In the genomic region with DNA sequence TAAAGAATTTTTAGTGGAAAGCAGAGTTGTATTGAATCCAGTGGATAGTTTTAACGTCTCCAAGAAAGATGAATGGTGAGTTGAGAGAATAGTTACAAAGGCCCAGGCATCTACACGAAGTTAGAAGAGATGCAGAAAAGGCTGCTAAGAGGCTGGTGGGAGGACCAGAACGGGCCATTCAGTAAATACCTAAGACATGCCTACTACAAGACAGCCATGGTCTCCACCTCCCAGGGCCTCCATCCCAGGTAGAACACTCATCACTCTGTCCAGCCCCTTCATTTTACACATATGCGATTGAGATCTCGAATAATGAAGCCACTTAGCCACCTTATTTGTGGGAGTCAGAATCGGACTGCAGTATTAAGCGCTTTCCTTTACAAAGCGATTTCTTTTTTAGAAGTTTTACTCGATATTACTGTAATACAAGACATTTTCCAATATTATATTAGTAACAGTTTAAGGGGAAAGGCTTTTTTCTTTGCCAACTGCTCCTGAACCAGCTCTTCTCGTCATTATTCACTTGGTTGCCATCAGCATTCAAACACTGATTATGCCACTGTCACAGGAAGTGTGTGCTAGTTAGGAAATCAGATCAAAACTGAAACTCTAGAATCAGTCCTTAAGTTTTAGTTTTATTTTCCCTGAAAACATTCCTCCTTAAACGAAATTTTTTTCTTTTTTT, we compare ENCODE assay signal across 8 cellular contexts. TPM values are rescaled to one million over a fixed set of nuclear protein-coding genes. Genes with fewer than 3 reads are reported as not detected.
DNase-seq lines count a peak whose midpoint lies in the region; TF ChIP-seq lines count a peak whose summit lies in the region.

No MANE protein-coding gene starts in this region.

- no peaks in the 10 kb centered on the region for H3K27me3 ChIP-seq in CD8-positive, alpha-beta memory T cell (ENCODE audit: insufficient read depth, low read length, poor library complexity, severe bottlenecking)
- H3K27me3 ChIP-seq in PC-9 (ENCODE audit: insufficient read depth, low read depth), result no peaks in the 10 kb centered on the region
- H3K27me3 ChIP-seq in duodenal mucosa (ENCODE audit: control insufficient read depth in 1 of 2, insufficient read depth in 2 of 2, low read length in 2 of 2), result no peaks in the 10 kb centered on the region
- peaks cover 4% of the 10 kb centered on the region for H3K27me3 ChIP-seq in neuron (ENCODE audit: insufficient read depth, low read length)

- intact Hi-C loops in PC-9 (cut with micrococcal nuclease; ENCODE audit: unreplicated experiment), result loop anchor here (10.0 kb wide), 3 partner anchors 212 to 878 kb away; no protein-coding TSS in a partner anchor

- BruUV-seq in PC-9 (replicated peaks; lab: Mats Ljungman, UMichigan), result no TSS peak

- H4K20me1 ChIP-seq in PC-9 (ENCODE audit: insufficient read depth), result peaks cover 20% of the 10 kb centered on the region

- H3K27ac ChIP-seq in CD8-positive, alpha-beta memory T cell (ENCODE audit: low read depth, low read length), result peak overlapping the region; percentile 93
- H3K27ac ChIP-seq in PC-9 (peak overlapping the region; percentile 85), duodenal mucosa (ENCODE audit: low read depth, low read length) (peak overlapping the region; percentile 96)

- no peak for TF ChIP-seq CTCF in PC-9 (conservative IDR thresholded peaks at IDR 0.05)

- H3K79me2 ChIP-seq in PC-9 (ENCODE audit: low read depth), result peaks cover 77% of the 10 kb centered on the region

- H3F3A ChIP-seq in PC-9 (ENCODE audit: insufficient read depth, low read depth), result peaks cover 67% of the 10 kb centered on the region

- H2AFZ ChIP-seq in PC-9, result no peak overlapping the region
- no peak overlapping the region for H2AFZ ChIP-seq in neuron (ENCODE audit: low read depth, low read length)

- no peaks in the 10 kb centered on the region for H3K9me3 Mint-ChIP-seq in CD8-positive, alpha-beta memory T cell

- H3K4me2 ChIP-seq in PC-9, result peak overlapping the region; percentile 89

- H3K27me3 Mint-ChIP-seq in CD8-positive, alpha-beta memory T cell, result no peaks in the 10 kb centered on the region

- POLR2A ChIA-PET in CD8-positive, alpha-beta memory T cell (lab: Charles Lee), result interaction anchor here (0.6 to 2.3 kb wide), 4 partner anchors 10 to 352 kb away, joined by 3 to 46 read pairs (median 6); no protein-coding TSS in a partner anchor
- POLR2A ChIA-PET in PC-9 (lab: Charles Lee; ENCODE audit: unreplicated experiment), result no interaction called here

- H3K9me2 ChIP-seq in PC-9 (ENCODE audit: insufficient read depth), result no peaks in the 10 kb centered on the region

- peaks cover 51% of the 10 kb centered on the region for H3K4me1 ChIP-seq in CD8-positive, alpha-beta memory T cell (ENCODE audit: insufficient read depth, low read length)
- H3K4me1 ChIP-seq in PC-9 (replicated peaks; ENCODE audit: insufficient read depth) (peaks cover 52% of the 10 kb centered on the region), duodenal mucosa (ENCODE audit: control insufficient read depth in 1 of 2, insufficient read depth in 2 of 2, low read length in 2 of 2) (peaks cover 30 to 34% of the 10 kb centered on the region in 2 donors), neuron (ENCODE audit: insufficient read depth, low read length) (peaks cover 11% of the 10 kb centered on the region)

- H3K4me1 Mint-ChIP-seq in CD8-positive, alpha-beta memory T cell, result peaks cover 56 to 82% (median 67%) of the 10 kb centered on the region in 3 donors

- H3K27ac Mint-ChIP-seq in CD8-positive, alpha-beta memory T cell, result peak overlapping the region; percentile 90 to 100 (median 99)

- peaks cover 4 to 50% (median 4%) of the 10 kb centered on the region in 3 donors for H3K36me3 Mint-ChIP-seq in CD8-positive, alpha-beta memory T cell

- H3K9ac ChIP-seq in duodenal mucosa (ENCODE audit: low read depth in 1 of 2, low read length in 2 of 2), result peak overlapping the region; percentile 10 to 91

- H3K4me3 ChIP-seq in CD8-positive, alpha-beta memory T cell (ENCODE audit: low read length), result peak overlapping the region; percentile 82
- H3K4me3 ChIP-seq in PC-9 (peak overlapping the region; percentile 68), duodenal mucosa (ENCODE audit: low read depth in 1 of 2, low read length in 2 of 2) (peak overlapping the region; percentile 85 to 87), neuron (ENCODE audit: low read length) (peak overlapping the region; percentile 72)

- H3K4me3 Mint-ChIP-seq in CD8-positive, alpha-beta memory T cell, result peak overlapping the region; percentile 97 to 100 (median 99)

- DNase-seq in CD8-positive, alpha-beta memory T cell, result peak in 1 of 5 donors; percentile 37
- DNase-seq in PC-9 (no peak), iPS-NIHi11 (ENCODE audit: low spot score) (no peak), midbrain (lab: John Stamatoyannopoulos, UW) (no peak), amygdala (lab: John Stamatoyannopoulos, UW) (no peak), T-helper 9 cell (no peak)

- CTCF ChIA-PET in CD8-positive, alpha-beta memory T cell (lab: Charles Lee), result interaction anchor here (1.5 to 3.9 kb wide), 7 partner anchors 11 to 330 kb away, joined by 4 to 26 read pairs (median 6); no protein-coding TSS in a partner anchor
- CTCF ChIA-PET in PC-9 (lab: Charles Lee), result interaction anchor here (0.6 to 1.0 kb wide), 2 partner anchors 17 to 33 kb away, joined by 3 to 4 read pairs; no protein-coding TSS in a partner anchor

- no peaks in the 10 kb centered on the region for H3K36me3 ChIP-seq in CD8-positive, alpha-beta memory T cell (ENCODE audit: insufficient read depth, low read length)
- H3K36me3 ChIP-seq in PC-9 (ENCODE audit: low read depth), result peaks cover 29% of the 10 kb centered on the region
- peaks cover 4 to 13% of the 10 kb centered on the region in 2 donors for H3K36me3 ChIP-seq in duodenal mucosa (ENCODE audit: control insufficient read depth in 1 of 2, insufficient read depth in 2 of 2, low read length in 2 of 2)
- peaks cover 13% of the 10 kb centered on the region for H3K36me3 ChIP-seq in neuron (ENCODE audit: insufficient read depth, low read length)

- no peaks in the 10 kb centered on the region for H3K9me3 ChIP-seq in CD8-positive, alpha-beta memory T cell (ENCODE audit: low read length)
- H3K9me3 ChIP-seq in PC-9 (ENCODE audit: insufficient read depth, low read depth), result no peaks in the 10 kb centered on the region
- no peaks in the 10 kb centered on the region for H3K9me3 ChIP-seq in duodenal mucosa (ENCODE audit: control insufficient read depth in 1 of 2, low read length in 2 of 2)
- no peaks in the 10 kb centered on the region for H3K9me3 ChIP-seq in neuron (ENCODE audit: low read length)

RNA-seq across cellular contexts. Expression of gene DYNLT1, which starts 1.6 kb away (rescaled TPM):
- total RNA-seq in CD8-positive, alpha-beta memory T cell, result 100 to 1,000 TPM in 1 of 2 experiments, 10 to 100 TPM in 1; 94.8 to 103 TPM
- 83.2 TPM for polyA plus RNA-seq in CD8-positive, alpha-beta memory T cell
- 99.6 and 105 TPM in 2 replicates for total RNA-seq in PC-9 (2021)

RNA-seq across cellular contexts. Expression of gene SYTL3, which starts 6.9 kb away (rescaled TPM):
- total RNA-seq in CD8-positive, alpha-beta memory T cell, result 100 to 1,000 TPM in 1 of 2 experiments, 10 to 100 TPM in 1; 96.6 to 102 TPM
- polyA plus RNA-seq in CD8-positive, alpha-beta memory T cell, result 19.5 TPM
- total RNA-seq in PC-9 (2021), result 7.8 and 8.3 TPM in 2 replicates

Comparison
In these comparisons a context has a peak if more than half of its experiments do, and no peak if none do; other contexts are left out.
1. RNA of gene SYTL3, which starts 6.9 kb away (total RNA-seq): 96.6 to 102 TPM in CD8-positive, alpha-beta memory T cell; 7.8 to 8.3 TPM in PC-9; every median in the first group is over 10 times any median in the second.
2. Peak in every context shown above with its lines, with median percentiles within 50 percentile points of each other: H3K27ac ChIP-seq and H3K4me3 ChIP-seq.